Comparison of ENCODE assay signal across 1 cellular context in genomic region chr15:42048080-42048820, GRCh38.
TF ChIP-seq lines count a peak whose summit lies in the region.

No MANE protein-coding gene starts in this region.

TF ChIP-seq in HepG2, 621 proteins besides CTCF, POLR2A, EP300 and RAD21 (continued from another document):
- TF ChIP-seq ZNF280D (CRISPR knock-in tag; IDR thresholded peaks at IDR 0.05): no peak
- TF ChIP-seq SATB2 (CRISPR knock-in tag; IDR thresholded peaks at IDR 0.05): no peak
- TF ChIP-seq MTF2 (CRISPR knock-in tag; IDR thresholded peaks at IDR 0.05; ENCODE audit: borderline replicate concordance): no peak
- no peak for TF ChIP-seq ZNF563 (CRISPR knock-in tag; IDR thresholded peaks at IDR 0.05)
- no peak for TF ChIP-seq ZNF34 (CRISPR knock-in tag; IDR thresholded peaks at IDR 0.05; ENCODE audit: borderline replicate concordance)
- no peak for TF ChIP-seq ZNF275 (CRISPR knock-in tag; IDR thresholded peaks at IDR 0.05; ENCODE audit: borderline replicate concordance)
